17 cellular contexts compared by ENCODE assay signal in genomic region chr2:63601061-63601460, GRCh38. TPM values are rescaled to one million over a fixed set of nuclear protein-coding genes. Genes with fewer than 3 reads are reported as not detected.
DNase-seq lines count a peak whose midpoint lies in the region; ATAC-seq and TF ChIP-seq lines count a peak whose summit lies in the region.
"Had no signal": no experiment of that assay in that cellular context is flagged by ENCODE, and none has a peak within 500 bp of the region (broad histone marks: within the 10 kb centered on the region; RNA-seq: fewer than 3 reads in every experiment).

No MANE protein-coding gene starts in this region.

- H3K4ac ChIP-seq in trophoblast cell (ENCODE audit: low read depth, low read length) = no peak overlapping the region

- no peak overlapping the region for H3K23ac ChIP-seq in trophoblast cell (ENCODE audit: low read length)

- H2BK5ac ChIP-seq in trophoblast cell (ENCODE audit: low read depth, low read length, poor library complexity) = no peak overlapping the region

- H3K27me3 ChIP-seq in left ventricle myocardium inferior (ENCODE audit: low read depth) = no peaks in the 10 kb centered on the region
- no peaks in the 10 kb centered on the region for H3K27me3 ChIP-seq in PC-9 (ENCODE audit: insufficient read depth, low read depth)
- H3K27me3 ChIP-seq in trophoblast cell (ENCODE audit: insufficient read depth, low read length) = no peaks in the 10 kb centered on the region
- no peaks in the 10 kb centered on the region for H3K27me3 ChIP-seq in suprapubic skin
- H3K27me3 ChIP-seq: BE2C had no signal

- H3K4me1 ChIP-seq in left ventricle myocardium inferior = peaks cover 50% of the 10 kb centered on the region
- no peaks in the 10 kb centered on the region for H3K4me1 ChIP-seq in PC-9 (replicated peaks; ENCODE audit: insufficient read depth)
- H3K4me1 ChIP-seq in trophoblast cell (ENCODE audit: control insufficient read depth in 1 of 2, insufficient read depth in 2 of 2, low read length in 2 of 2) = peaks cover 0 to 2% of the 10 kb centered on the region in 2 experiments
- H3K4me1 ChIP-seq in suprapubic skin = no peaks in the 10 kb centered on the region
- H3K4me1 ChIP-seq: BE2C had no signal

- no peak overlapping the region for H4K91ac ChIP-seq in trophoblast cell (ENCODE audit: low read depth, low read length)

- H4K20me1 ChIP-seq in PC-9 (ENCODE audit: insufficient read depth) = no peaks in the 10 kb centered on the region

- H3K27ac ChIP-seq in left ventricle myocardium inferior (replicated peaks) (peak overlapping the region; percentile 1), PC-9 (peak overlapping the region; percentile 16; the same call in 1 of the 2 replicates), trophoblast cell (ENCODE audit: low read depth, low read length) (peak overlapping the region; percentile 12), suprapubic skin (no peak overlapping the region)

- TF ChIP-seq EP300 in suprapubic skin (IDR thresholded peaks at IDR 0.05) = no peak

- CTCF ChIA-PET in PC-9 (lab: Charles Lee) = no interaction called here

- H3K79me1 ChIP-seq in trophoblast cell (ENCODE audit: low read length) = no peaks in the 10 kb centered on the region

- H3K4me2 ChIP-seq in PC-9 (no peak overlapping the region), trophoblast cell (ENCODE audit: low read length) (no peak overlapping the region)

- H3K14ac ChIP-seq in trophoblast cell (ENCODE audit: low read length) = no peak overlapping the region

- POLR2A ChIA-PET in PC-9 (lab: Charles Lee; ENCODE audit: unreplicated experiment) = no interaction called here

- no peak overlapping the region for H2BK120ac ChIP-seq in trophoblast cell (ENCODE audit: insufficient read depth, low read length, poor library complexity)

- no peak overlapping the region for H4K12ac ChIP-seq in trophoblast cell (ENCODE audit: low read depth, low read length)

- no CpG with 5 or more reads among the region's 1 CpG for WGBS in trophoblast cell (ENCODE audit: extremely low coverage, insufficient coverage, insufficient read length)
- 91% methylated on average over 1 of the region's 1 CpG for WGBS in suprapubic skin

- no peak overlapping the region for H2BK12ac ChIP-seq in trophoblast cell (ENCODE audit: low read length)

- H3K9me2 ChIP-seq in PC-9 (ENCODE audit: insufficient read depth) = no peaks in the 10 kb centered on the region

- no peak overlapping the region for H2AK5ac ChIP-seq in trophoblast cell (ENCODE audit: low read length)

- H4K8ac ChIP-seq in trophoblast cell (ENCODE audit: low read depth, low read length) = no peak overlapping the region

- H3K36me3 ChIP-seq in left ventricle myocardium inferior (peaks cover 99% of the 10 kb centered on the region), PC-9 (ENCODE audit: low read depth) (0 out of 2 replicates have a peak, but pooled peaks cover 14% of the 10 kb centered on the region), trophoblast cell (ENCODE audit: control insufficient read depth in 1 of 2, insufficient read depth in 2 of 2, low read length in 2 of 2) (peaks cover 13 to 18% of the 10 kb centered on the region in 2 experiments), suprapubic skin (peaks cover 55% of the 10 kb centered on the region)

- no peak overlapping the region for H3K9ac ChIP-seq in trophoblast cell (ENCODE audit: low read length)

- ATAC-seq in left cardiac atrium = no peak
- ATAC-seq in stimulated activated naive CD8-positive, alpha-beta T cell treated with anti-CD3 and anti-CD28 coated beads, Interleukin-15, Interleukin-2, amounts not matched to agents 100 U/mL and 50 U/mL, for 24 hours = no peak
- ATAC-seq: HepG2, PC-3 had no signal

- TF ChIP-seq CTCF in left ventricle myocardium inferior (IDR thresholded peaks at IDR 0.05; ENCODE audit: borderline replicate concordance) = no peak
- no peak for TF ChIP-seq CTCF in PC-9 (conservative IDR thresholded peaks at IDR 0.05)
- no peak for TF ChIP-seq CTCF in suprapubic skin (IDR thresholded peaks at IDR 0.05)

- H3K18ac ChIP-seq in trophoblast cell (ENCODE audit: low read length) = no peak overlapping the region

- no peak overlapping the region for H3K4me3 ChIP-seq in left ventricle myocardium inferior
- H3K4me3 ChIP-seq in PC-9 = no peak overlapping the region
- no peak overlapping the region for H3K4me3 ChIP-seq in trophoblast cell (ENCODE audit: low read depth, low read length)
- no peak overlapping the region for H3K4me3 ChIP-seq in suprapubic skin

- no peaks in the 10 kb centered on the region; the same call in 1 of the 2 replicates for H3F3A ChIP-seq in PC-9 (ENCODE audit: insufficient read depth, low read depth)

- DNase-seq in left ventricle myocardium inferior (no peak), left cardiac atrium (no peak), PC-9 (no peak), trophoblast cell (no peak), suprapubic skin (ENCODE audit: low spot score in 2 of 2) (no peak), COR-L47 (lab: John Stamatoyannopoulos, UW) (no peak)
- no peak for DNase-seq in stimulated activated naive CD8-positive, alpha-beta T cell treated with anti-CD3 and anti-CD28 coated beads, Interleukin-15, Interleukin-2, amounts not matched to agents 100 U/mL and 50 U/mL, for 24 hours
- DNase-seq: BE2C; CD8-positive, alpha-beta memory T cell; DMS 273 treated with DMSO at 0.1 percent for 48 hours; MM.1S; NCI-H1105; NCI-H1694 treated with DMSO at 0.1 percent for 48 hours; NCI-H446; NCI-H748 treated with DMSO at 0.1 percent for 48 hours; PC-3 had no signal

- intact Hi-C loops in left ventricle myocardium inferior (cut with micrococcal nuclease) = no loop called here
- intact Hi-C loops in left cardiac atrium (cut with DNase I) = no loop called here
- intact Hi-C loops in PC-9 (cut with micrococcal nuclease; ENCODE audit: unreplicated experiment) = loop anchor here (5.0 kb wide), 1 partner anchor 286 kb away; no protein-coding TSS in a partner anchor

- H2AFZ ChIP-seq in PC-9 = no peak overlapping the region
- no peak overlapping the region for H2AFZ ChIP-seq in trophoblast cell (ENCODE audit: insufficient read depth, low read length, poor library complexity)

- no peak for TF ChIP-seq POLR2A in suprapubic skin (IDR thresholded peaks at IDR 0.05)

- H3K9me3 ChIP-seq in left ventricle myocardium inferior (replicated peaks) (no peaks in the 10 kb centered on the region), PC-9 (ENCODE audit: insufficient read depth, low read depth) (no peaks in the 10 kb centered on the region), trophoblast cell (ENCODE audit: insufficient read depth, low read depth, low read length) (no peaks in the 10 kb centered on the region), suprapubic skin (no peaks in the 10 kb centered on the region)
- H3K9me3 ChIP-seq: BE2C had no signal

- H3K79me2 ChIP-seq in PC-9 (ENCODE audit: low read depth) = no peaks in the 10 kb centered on the region
- H3K79me2 ChIP-seq in trophoblast cell (ENCODE audit: control insufficient read depth, insufficient read depth, low read length, poor library complexity) = no peaks in the 10 kb centered on the region

- no TSS peak for BruUV-seq in PC-9 (replicated peaks; lab: Mats Ljungman, UMichigan)

RNA-seq across cellular contexts. Expression of gene MDH1, which starts 12.3 kb away (rescaled TPM):
- total RNA-seq in left ventricle myocardium inferior (1,481 TPM), left cardiac atrium (1,000 to 10,000 TPM in 1 of 2 donors, 100 to 1,000 TPM in 1; 895 to 1,092 TPM), PC-9 (2021) (157 and 162 TPM in 2 replicates), suprapubic skin (100 to 1,000 TPM in 3 of 4 donors, 10 to 100 TPM in 1; 90.7 to 153 (median 131) TPM)
- 154 and 165 TPM in 2 replicates for polyA plus RNA-seq in trophoblast cell (2013)

RNA-seq across cellular contexts. Expression of gene WDPCP, which starts 12.8 kb away (rescaled TPM):
- total RNA-seq in left ventricle myocardium inferior (18.8 TPM), left cardiac atrium (10 to 100 TPM; 12.4 to 13.9 TPM), PC-9 (2021) (15.2 and 15.5 TPM in 2 replicates), suprapubic skin (10 to 100 TPM in 1 of 4 donors, 1 to 10 TPM in 3; 6.7 to 18.7 (median 9.7) TPM)
- polyA plus RNA-seq in trophoblast cell (2013) = 3.1 TPM in 2 replicates
